Comparison of ENCODE assay signal across 24 cellular contexts in genomic region chr5:86546050-86546449, GRCh38.
"Had no signal": no experiment of that assay in that cellular context is flagged by ENCODE, and none has a peak within 500 bp of the region (broad histone marks: within the 10 kb centered on the region; RNA-seq: fewer than 3 reads in every experiment).

No MANE protein-coding gene starts in this region.

- ATAC-seq: activated CD4-positive, alpha-beta T cell treated with anti-CD3 and anti-CD28 coated beads for 36 hours; effector memory CD8-positive, alpha-beta T cell; naive thymus-derived CD4-positive, alpha-beta T cell; stimulated activated naive B cell treated with anti-CD40 and anti-IgM and Interleukin-4, amounts not matched to agents 10 μg/mL and 1 μg/mL and 100 μg/mL, for 72 hours had no signal

- H3K4me1 ChIP-seq: colonic mucosa, esophagus muscularis mucosa, sigmoid colon had no signal

- H3K36me3 ChIP-seq: colonic mucosa, esophagus muscularis mucosa, sigmoid colon had no signal

- FAIRE-seq: astrocyte, endothelial cell of umbilical vein, frontal cortex, islet of Langerhans, TTC549 had no signal

- H3K9me3 ChIP-seq: colonic mucosa, esophagus muscularis mucosa, sigmoid colon had no signal

- DNase-seq: activated CD4-positive, alpha-beta memory T cell treated with anti-CD3 and anti-CD28 coated beads for 36 hours; activated CD4-positive, alpha-beta T cell treated with anti-CD3 and anti-CD28 coated beads for 36 hours; activated naive CD4-positive, alpha-beta T cell treated with Interleukin-2 at 50 U/mL for 16 hours; activated naive CD8-positive, alpha-beta T cell treated with anti-CD3 and anti-CD28 coated beads for 36 hours; activated T-cell treated with anti-CD3 and anti-CD28 coated beads, Interleukin-2, amount 50 U/mL, for 48 hours; colonic mucosa; dorsolateral prefrontal cortex; effector memory CD8-positive, alpha-beta T cell; glutamatergic neuron; hippocampal formation; mesendoderm; naive thymus-derived CD4-positive, alpha-beta T cell; retina; sigmoid colon; stimulated activated CD4-positive, alpha-beta T cell treated with anti-CD3 and anti-CD28 coated beads, Interleukin-2, amount 100 ng/mL, for 48 hours; stimulated activated CD8-positive, alpha-beta memory T cell treated with anti-CD3 and anti-CD28 coated beads, Interleukin-4, amount 100 ng/mL, for 48 hours; stimulated activated naive B cell treated with anti-CD40 and anti-IgM and Interleukin-4, amounts not matched to agents 10 μg/mL and 1 μg/mL and 100 μg/mL, for 72 hours; T-helper 1 cell had no signal

- H3K27me3 ChIP-seq: colonic mucosa, esophagus muscularis mucosa, sigmoid colon had no signal

- H3K27ac ChIP-seq: colonic mucosa, dorsolateral prefrontal cortex, esophagus muscularis mucosa, sigmoid colon had no signal

- H3K4me3 ChIP-seq: colonic mucosa, dorsolateral prefrontal cortex, esophagus muscularis mucosa, sigmoid colon had no signal
